Comparison of ENCODE assay signal across 1 cellular context in genomic region chr5:103927739-103928138, GRCh38.
TF ChIP-seq lines count a peak whose summit lies in the region.

No MANE protein-coding gene starts in this region.

TF ChIP-seq in SK-N-SH treated with all-trans-retinoic acid at 6 μM for 48 hours, 23 proteins besides CTCF, POLR2A, EP300 and RAD21 (continued from another document):
- no peak for TF ChIP-seq POU6F1 (CRISPR knock-in tag; IDR thresholded peaks at IDR 0.05; ENCODE audit: borderline replicate concordance, low read depth)
- TF ChIP-seq SNAI2 (CRISPR knock-in tag; IDR thresholded peaks at IDR 0.05): no peak
- TF ChIP-seq ZNF8 (CRISPR knock-in tag; IDR thresholded peaks at IDR 0.05): no peak
